In the genomic region with DNA sequence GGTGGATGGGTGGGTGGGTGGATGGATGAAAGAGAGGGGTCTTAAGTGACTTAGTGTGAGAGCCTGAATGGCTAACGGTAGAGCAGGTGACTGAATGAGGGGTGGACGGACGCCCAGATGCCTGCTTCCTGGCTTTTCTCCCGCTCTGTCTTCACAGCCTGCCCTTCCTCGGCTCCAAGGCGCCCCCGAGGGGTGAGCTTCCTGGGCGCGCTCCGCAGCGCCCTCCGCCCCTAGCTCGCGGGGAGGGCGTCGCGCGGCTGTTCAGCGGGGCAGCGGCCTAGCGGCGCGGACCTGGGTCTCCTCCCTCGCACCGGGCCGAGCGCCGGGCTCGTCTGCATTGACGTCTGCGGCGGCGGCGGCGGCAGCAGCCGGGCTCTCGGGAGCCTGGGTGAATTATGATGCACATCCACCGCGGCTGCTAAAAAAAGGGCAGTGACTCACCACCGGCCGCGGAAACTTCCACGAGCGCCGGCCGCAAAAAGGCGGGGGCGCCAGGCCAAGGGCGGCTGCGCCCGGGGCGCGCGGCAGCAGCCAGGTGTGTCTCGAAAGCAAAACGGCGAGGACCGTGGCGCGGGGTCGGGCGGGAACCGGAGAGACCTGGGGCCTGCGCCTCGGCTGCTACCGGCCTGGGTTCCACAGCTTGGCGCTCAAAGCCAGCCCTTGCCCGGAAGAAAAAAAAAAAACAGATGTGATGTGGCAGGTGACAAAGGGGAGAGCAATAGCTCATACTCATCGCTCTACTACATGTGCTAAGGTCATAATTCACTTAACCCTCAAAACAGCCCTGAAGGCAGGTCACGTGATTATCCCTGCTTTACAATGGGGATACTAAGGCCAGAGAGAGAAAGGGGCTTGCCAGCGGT, we compare ENCODE assay signal across 1 cellular context.
TF ChIP-seq lines count a peak whose summit lies in the region.

No MANE protein-coding gene starts in this region.

TF ChIP-seq in HEK293, 187 proteins besides CTCF, POLR2A, EP300 and RAD21 (continued from another document):
- no peak for TF ChIP-seq ZNF416 (tag by site-specific recombination; IDR thresholded peaks at IDR 0.05)
- peak; percentile 86 for TF ChIP-seq ZBTB8A (tag by site-specific recombination; IDR thresholded peaks at IDR 0.05)
- no peak for TF ChIP-seq GLI4 (tag by site-specific recombination; IDR thresholded peaks at IDR 0.05)
- TF ChIP-seq ZNF701 (tag by site-specific recombination; IDR thresholded peaks at IDR 0.05) = no peak
- 0 out of 2 replicates have a peak, but pooled peaks have one; percentile 24 for TF ChIP-seq ZNF610 (tag by site-specific recombination; IDR thresholded peaks at IDR 0.05; ENCODE audit: borderline replicate concordance)
- TF ChIP-seq, protein P1, sequence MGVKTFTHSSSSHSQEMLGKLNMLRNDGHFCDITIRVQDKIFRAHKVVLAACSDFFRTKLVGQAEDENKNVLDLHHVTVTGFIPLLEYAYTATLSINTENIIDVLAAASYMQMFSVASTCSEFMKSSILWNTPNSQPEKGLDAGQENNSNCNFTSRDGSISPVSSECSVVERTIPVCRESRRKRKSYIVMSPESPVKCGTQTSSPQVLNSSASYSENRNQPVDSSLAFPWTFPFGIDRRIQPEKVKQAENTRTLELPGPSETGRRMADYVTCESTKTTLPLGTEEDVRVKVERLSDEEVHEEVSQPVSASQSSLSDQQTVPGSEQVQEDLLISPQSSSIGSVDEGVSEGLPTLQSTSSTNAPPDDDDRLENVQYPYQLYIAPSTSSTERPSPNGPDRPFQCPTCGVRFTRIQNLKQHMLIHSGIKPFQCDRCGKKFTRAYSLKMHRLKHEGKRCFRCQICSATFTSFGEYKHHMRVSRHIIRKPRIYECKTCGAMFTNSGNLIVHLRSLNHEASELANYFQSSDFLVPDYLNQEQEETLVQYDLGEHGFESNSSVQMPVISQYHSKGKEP (tag by site-specific recombination; IDR thresholded peaks at IDR 0.05) = no peak
- TF ChIP-seq GFI1B (tag by site-specific recombination; IDR thresholded peaks at IDR 0.05) = no peak
- TF ChIP-seq, protein P2, sequence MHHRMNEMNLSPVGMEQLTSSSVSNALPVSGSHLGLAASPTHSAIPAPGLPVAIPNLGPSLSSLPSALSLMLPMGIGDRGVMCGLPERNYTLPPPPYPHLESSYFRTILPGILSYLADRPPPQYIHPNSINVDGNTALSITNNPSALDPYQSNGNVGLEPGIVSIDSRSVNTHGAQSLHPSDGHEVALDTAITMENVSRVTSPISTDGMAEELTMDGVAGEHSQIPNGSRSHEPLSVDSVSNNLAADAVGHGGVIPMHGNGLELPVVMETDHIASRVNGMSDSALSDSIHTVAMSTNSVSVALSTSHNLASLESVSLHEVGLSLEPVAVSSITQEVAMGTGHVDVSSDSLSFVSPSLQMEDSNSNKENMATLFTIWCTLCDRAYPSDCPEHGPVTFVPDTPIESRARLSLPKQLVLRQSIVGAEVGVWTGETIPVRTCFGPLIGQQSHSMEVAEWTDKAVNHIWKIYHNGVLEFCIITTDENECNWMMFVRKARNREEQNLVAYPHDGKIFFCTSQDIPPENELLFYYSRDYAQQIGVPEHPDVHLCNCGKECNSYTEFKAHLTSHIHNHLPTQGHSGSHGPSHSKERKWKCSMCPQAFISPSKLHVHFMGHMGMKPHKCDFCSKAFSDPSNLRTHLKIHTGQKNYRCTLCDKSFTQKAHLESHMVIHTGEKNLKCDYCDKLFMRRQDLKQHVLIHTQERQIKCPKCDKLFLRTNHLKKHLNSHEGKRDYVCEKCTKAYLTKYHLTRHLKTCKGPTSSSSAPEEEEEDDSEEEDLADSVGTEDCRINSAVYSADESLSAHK (tag by site-specific recombination; IDR thresholded peaks at IDR 0.05) = no peak
- TF ChIP-seq, protein P3, sequence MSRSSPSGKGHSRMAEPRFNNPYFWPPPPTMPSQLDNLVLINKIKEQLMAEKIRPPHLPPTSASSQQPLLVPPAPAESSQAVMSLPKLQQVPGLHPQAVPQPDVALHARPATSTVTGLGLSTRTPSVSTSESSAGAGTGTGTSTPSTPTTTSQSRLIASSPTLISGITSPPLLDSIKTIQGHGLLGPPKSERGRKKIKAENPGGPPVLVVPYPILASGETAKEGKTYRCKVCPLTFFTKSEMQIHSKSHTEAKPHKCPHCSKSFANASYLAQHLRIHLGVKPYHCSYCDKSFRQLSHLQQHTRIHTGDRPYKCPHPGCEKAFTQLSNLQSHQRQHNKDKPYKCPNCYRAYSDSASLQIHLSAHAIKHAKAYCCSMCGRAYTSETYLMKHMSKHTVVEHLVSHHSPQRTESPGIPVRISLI (tag by site-specific recombination; IDR thresholded peaks at IDR 0.05) = peak; percentile 88; the same call in 1 of the 2 replicates
- TF ChIP-seq ZBTB1 (tag by site-specific recombination; IDR thresholded peaks at IDR 0.05) = no peak
- TF ChIP-seq ZNF175 (tag by site-specific recombination; IDR thresholded peaks at IDR 0.05) = no peak
- no peak for TF ChIP-seq ZNF23 (tag by site-specific recombination; IDR thresholded peaks at IDR 0.05; ENCODE audit: borderline replicate concordance)
- TF ChIP-seq SCRT2 (tag by site-specific recombination; IDR thresholded peaks at IDR 0.05) = no peak
- no peak for TF ChIP-seq ZNF792 (tag by site-specific recombination; IDR thresholded peaks at IDR 0.05)
- TF ChIP-seq ZNF560 (tag by site-specific recombination; IDR thresholded peaks at IDR 0.05; ENCODE audit: borderline replicate concordance) = no peak
- TF ChIP-seq IKZF3 (tag by site-specific recombination; IDR thresholded peaks at IDR 0.05) = 0 out of 2 replicates have a peak, but pooled peaks have one; percentile 7
- no peak for TF ChIP-seq ZNF2 (tag by site-specific recombination; IDR thresholded peaks at IDR 0.05)
- TF ChIP-seq, protein P4, sequence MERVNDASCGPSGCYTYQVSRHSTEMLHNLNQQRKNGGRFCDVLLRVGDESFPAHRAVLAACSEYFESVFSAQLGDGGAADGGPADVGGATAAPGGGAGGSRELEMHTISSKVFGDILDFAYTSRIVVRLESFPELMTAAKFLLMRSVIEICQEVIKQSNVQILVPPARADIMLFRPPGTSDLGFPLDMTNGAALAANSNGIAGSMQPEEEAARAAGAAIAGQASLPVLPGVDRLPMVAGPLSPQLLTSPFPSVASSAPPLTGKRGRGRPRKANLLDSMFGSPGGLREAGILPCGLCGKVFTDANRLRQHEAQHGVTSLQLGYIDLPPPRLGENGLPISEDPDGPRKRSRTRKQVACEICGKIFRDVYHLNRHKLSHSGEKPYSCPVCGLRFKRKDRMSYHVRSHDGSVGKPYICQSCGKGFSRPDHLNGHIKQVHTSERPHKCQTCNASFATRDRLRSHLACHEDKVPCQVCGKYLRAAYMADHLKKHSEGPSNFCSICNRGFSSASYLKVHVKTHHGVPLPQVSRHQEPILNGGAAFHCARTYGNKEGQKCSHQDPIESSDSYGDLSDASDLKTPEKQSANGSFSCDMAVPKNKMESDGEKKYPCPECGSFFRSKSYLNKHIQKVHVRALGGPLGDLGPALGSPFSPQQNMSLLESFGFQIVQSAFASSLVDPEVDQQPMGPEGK (tag by site-specific recombination; IDR thresholded peaks at IDR 0.05) = peak; percentile 45
- 0 out of 2 replicates have a peak, but pooled peaks have one; percentile 38 for TF ChIP-seq ZNF423 (tag by site-specific recombination; IDR thresholded peaks at IDR 0.05)
- no peak for TF ChIP-seq YY1 (tag by site-specific recombination; IDR thresholded peaks at IDR 0.05)
- TF ChIP-seq ZNF76 (tag by site-specific recombination; IDR thresholded peaks at IDR 0.05; ENCODE audit: borderline replicate concordance, low read depth) = 0 out of 2 replicates have a peak, but pooled peaks have one; percentile 20
- no peak for TF ChIP-seq ZNF132 (tag by site-specific recombination; IDR thresholded peaks at IDR 0.05; ENCODE audit: borderline replicate concordance)
- TF ChIP-seq FEZF1 (tag by site-specific recombination; IDR thresholded peaks at IDR 0.05) = peak; percentile 61
- TF ChIP-seq REPIN1 (tag by site-specific recombination; IDR thresholded peaks at IDR 0.05; ENCODE audit: low read depth) = no peak
- TF ChIP-seq GLI2 (tag by site-specific recombination; IDR thresholded peaks at IDR 0.05; ENCODE audit: borderline replicate concordance, low read depth) = no peak
- TF ChIP-seq SALL2 (tag by site-specific recombination; IDR thresholded peaks at IDR 0.05; ENCODE audit: borderline replicate concordance) = no peak
- TF ChIP-seq ZNF654 (tag by site-specific recombination; IDR thresholded peaks at IDR 0.05; ENCODE audit: low read depth) = no peak
- no peak for TF ChIP-seq ZNF530 (tag by site-specific recombination; IDR thresholded peaks at IDR 0.05; ENCODE audit: low read depth)
- TF ChIP-seq ZNF404 (tag by site-specific recombination; IDR thresholded peaks at IDR 0.05) = no peak
- no peak for TF ChIP-seq ZNF121 (tag by site-specific recombination; IDR thresholded peaks at IDR 0.05)
- TF ChIP-seq, protein P5, sequence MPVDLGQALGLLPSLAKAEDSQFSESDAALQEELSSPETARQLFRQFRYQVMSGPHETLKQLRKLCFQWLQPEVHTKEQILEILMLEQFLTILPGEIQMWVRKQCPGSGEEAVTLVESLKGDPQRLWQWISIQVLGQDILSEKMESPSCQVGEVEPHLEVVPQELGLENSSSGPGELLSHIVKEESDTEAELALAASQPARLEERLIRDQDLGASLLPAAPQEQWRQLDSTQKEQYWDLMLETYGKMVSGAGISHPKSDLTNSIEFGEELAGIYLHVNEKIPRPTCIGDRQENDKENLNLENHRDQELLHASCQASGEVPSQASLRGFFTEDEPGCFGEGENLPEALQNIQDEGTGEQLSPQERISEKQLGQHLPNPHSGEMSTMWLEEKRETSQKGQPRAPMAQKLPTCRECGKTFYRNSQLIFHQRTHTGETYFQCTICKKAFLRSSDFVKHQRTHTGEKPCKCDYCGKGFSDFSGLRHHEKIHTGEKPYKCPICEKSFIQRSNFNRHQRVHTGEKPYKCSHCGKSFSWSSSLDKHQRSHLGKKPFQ (tag by site-specific recombination; IDR thresholded peaks at IDR 0.05) = no peak
- TF ChIP-seq ZNF48 (tag by site-specific recombination; IDR thresholded peaks at IDR 0.05) = no peak
- TF ChIP-seq, protein P6, sequence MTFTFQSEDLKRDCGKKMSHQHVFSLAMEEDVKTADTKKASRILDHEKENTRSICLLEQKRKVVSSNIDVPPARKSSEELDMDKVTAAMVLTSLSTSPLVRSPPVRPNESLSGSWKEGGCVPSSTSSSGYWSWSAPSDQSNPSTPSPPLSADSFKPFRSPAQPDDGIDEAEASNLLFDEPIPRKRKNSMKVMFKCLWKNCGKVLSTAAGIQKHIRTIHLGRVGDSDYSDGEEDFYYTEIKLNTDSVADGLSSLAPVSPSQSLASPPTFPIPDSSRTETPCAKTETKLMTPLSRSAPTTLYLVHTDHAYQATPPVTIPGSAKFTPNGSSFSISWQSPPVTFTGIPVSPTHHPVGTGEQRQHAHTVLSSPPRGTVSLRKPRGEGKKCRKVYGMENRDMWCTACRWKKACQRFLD (tag by site-specific recombination; IDR thresholded peaks at IDR 0.05) = no peak
- TF ChIP-seq, protein P7, sequence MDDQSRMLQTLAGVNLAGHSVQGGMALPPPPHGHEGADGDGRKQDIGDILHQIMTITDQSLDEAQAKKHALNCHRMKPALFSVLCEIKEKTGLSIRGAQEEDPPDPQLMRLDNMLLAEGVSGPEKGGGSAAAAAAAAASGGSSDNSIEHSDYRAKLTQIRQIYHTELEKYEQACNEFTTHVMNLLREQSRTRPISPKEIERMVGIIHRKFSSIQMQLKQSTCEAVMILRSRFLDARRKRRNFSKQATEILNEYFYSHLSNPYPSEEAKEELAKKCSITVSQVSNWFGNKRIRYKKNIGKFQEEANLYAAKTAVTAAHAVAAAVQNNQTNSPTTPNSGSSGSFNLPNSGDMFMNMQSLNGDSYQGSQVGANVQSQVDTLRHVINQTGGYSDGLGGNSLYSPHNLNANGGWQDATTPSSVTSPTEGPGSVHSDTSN (CRISPR knock-in tag; IDR thresholded peaks at IDR 0.05) = peak; percentile 78; the same call in 1 of the 2 replicates
- TF ChIP-seq, protein P8, sequence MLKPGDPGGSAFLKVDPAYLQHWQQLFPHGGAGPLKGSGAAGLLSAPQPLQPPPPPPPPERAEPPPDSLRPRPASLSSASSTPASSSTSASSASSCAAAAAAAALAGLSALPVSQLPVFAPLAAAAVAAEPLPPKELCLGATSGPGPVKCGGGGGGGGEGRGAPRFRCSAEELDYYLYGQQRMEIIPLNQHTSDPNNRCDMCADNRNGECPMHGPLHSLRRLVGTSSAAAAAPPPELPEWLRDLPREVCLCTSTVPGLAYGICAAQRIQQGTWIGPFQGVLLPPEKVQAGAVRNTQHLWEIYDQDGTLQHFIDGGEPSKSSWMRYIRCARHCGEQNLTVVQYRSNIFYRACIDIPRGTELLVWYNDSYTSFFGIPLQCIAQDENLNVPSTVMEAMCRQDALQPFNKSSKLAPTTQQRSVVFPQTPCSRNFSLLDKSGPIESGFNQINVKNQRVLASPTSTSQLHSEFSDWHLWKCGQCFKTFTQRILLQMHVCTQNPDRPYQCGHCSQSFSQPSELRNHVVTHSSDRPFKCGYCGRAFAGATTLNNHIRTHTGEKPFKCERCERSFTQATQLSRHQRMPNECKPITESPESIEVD (tag by site-specific recombination; IDR thresholded peaks at IDR 0.05) = no peak
- no peak for TF ChIP-seq ZNF248 (tag by site-specific recombination; IDR thresholded peaks at IDR 0.05)
- TF ChIP-seq ZNF529 (tag by site-specific recombination; IDR thresholded peaks at IDR 0.05; ENCODE audit: insufficient replicate concordance) = no peak
- TF ChIP-seq ZNF354C (tag by site-specific recombination; IDR thresholded peaks at IDR 0.05; ENCODE audit: borderline replicate concordance, low read depth) = no peak
- TF ChIP-seq GLIS2 (tag by site-specific recombination; IDR thresholded peaks at IDR 0.05) = peak; percentile 24; the same call in 1 of the 2 replicates
- no peak for TF ChIP-seq ZNF302 (tag by site-specific recombination; IDR thresholded peaks at IDR 0.05; ENCODE audit: low read depth)
- TF ChIP-seq BCL11A (tag by site-specific recombination; IDR thresholded peaks at IDR 0.05; ENCODE audit: low read depth) = no peak
- TF ChIP-seq ZNF426 (tag by site-specific recombination; IDR thresholded peaks at IDR 0.05) = no peak
- no peak for TF ChIP-seq ZNF433 (tag by site-specific recombination; IDR thresholded peaks at IDR 0.05; ENCODE audit: low read depth)
- TF ChIP-seq ZNF16 (tag by site-specific recombination; IDR thresholded peaks at IDR 0.05; ENCODE audit: low read depth) = no peak
